5 cellular contexts compared by ENCODE assay signal in genomic region chr5:137226081-137226480, GRCh38.
"Had no signal": no experiment of that assay in that cellular context is flagged by ENCODE, and none has a peak within 500 bp of the region (broad histone marks: within the 10 kb centered on the region; RNA-seq: fewer than 3 reads in every experiment).

No MANE protein-coding gene starts in this region.

- H3K4me3 ChIP-seq: GM23338, K562 had no signal

- ATAC-seq: GM23338, K562 had no signal

- H2AFZ ChIP-seq: GM23338 had no signal

- DNase-seq: H9, HCEC 1CT, IMR-90 had no signal

- H3K4me2 ChIP-seq: GM23338 had no signal
